4 cellular contexts compared by ENCODE assay signal in the genomic region with DNA sequence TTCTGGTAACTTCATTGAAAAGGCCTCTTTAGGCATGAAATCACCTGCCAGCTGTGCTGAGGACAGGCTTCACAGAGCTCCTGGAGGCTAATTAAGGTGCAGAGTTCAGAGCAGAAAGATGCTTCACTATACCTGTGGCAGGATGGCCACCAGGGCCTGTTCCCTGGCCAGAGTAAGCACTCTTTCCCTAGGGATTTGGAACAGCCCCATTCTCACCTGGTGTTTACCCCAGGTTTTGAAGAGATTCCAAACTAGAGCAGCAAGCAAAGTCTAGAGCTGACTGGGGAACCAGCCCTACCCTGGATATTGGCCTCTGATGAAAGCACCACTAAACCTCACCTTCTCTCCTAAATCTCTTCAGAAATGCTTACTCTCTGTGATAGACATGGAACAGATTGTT.
"Had no signal": no experiment of that assay in that cellular context is flagged by ENCODE, and none has a peak within 500 bp of the region (broad histone marks: within the 10 kb centered on the region; RNA-seq: fewer than 3 reads in every experiment).

No MANE protein-coding gene starts in this region.

- H3K4me2 ChIP-seq: GM23338 had no signal

- H3K27ac Mint-ChIP-seq: GM23338, H9 had no signal

- H2AFZ ChIP-seq: GM23338 had no signal

- DNase-seq: H9, HCEC 1CT, IMR-90 had no signal

- H3K4me3 Mint-ChIP-seq: GM23338, H9 had no signal

- H3K4me1 Mint-ChIP-seq: GM23338, H9 had no signal

- H3K4me3 ChIP-seq: GM23338 had no signal

- ATAC-seq: GM23338 had no signal
